ENCODE assay signal across 8 cellular contexts in genomic region chr5:119275146-119275872, GRCh38.
DNase-seq lines count a peak whose midpoint lies in the region; ATAC-seq and TF ChIP-seq lines count a peak whose summit lies in the region.
"Had no signal": no experiment of that assay in that cellular context is flagged by ENCODE, and none has a peak within 500 bp of the region (broad histone marks: within the 10 kb centered on the region; RNA-seq: fewer than 3 reads in every experiment).

No MANE protein-coding gene starts in this region.

- ATAC-seq in GM19023 (IDR thresholded peaks at IDR 0.05; ENCODE audit: unreplicated experiment) = peak; percentile 8
- peak; percentile 16 for ATAC-seq in HG02870 (IDR thresholded peaks at IDR 0.05; ENCODE audit: unreplicated experiment)
- peak; percentile 75 for ATAC-seq in foreskin keratinocyte
- no peak for ATAC-seq in heart left ventricle

- no peak overlapping the region for H3K4me3 ChIP-seq in heart left ventricle

- WGBS in heart left ventricle, 4 donors = 82 to 93% (median 87%) methylated on average over 6 of the region's 6 CpGs

- no peaks in the 10 kb centered on the region for H3K9me3 ChIP-seq in heart left ventricle

- no peaks in the 10 kb centered on the region for H3K36me3 ChIP-seq in heart left ventricle

- DNase-seq in OCI-M1 (lab: John Stamatoyannopoulos, UW) (peak; percentile 0), foreskin keratinocyte (peak; percentile 67 to 86), activated gamma-delta T cell treated with Interleukin-2 at 50 U/mL for 16 hours (no peak), GM13977 (ENCODE audit: low spot score) (no peak), heart left ventricle (no peak)

- in situ Hi-C loops in GM13977 (cut with MboI; ENCODE audit: low pct_unique_long_range_greater_than_20kb, low sequenced_read_pairs, unreplicated experiment) = no loop called here

- H3K27ac ChIP-seq in foreskin keratinocyte = peak overlapping the region; percentile 94
- peak overlapping the region in 2 of 12 donors; percentile 12 to 94 for H3K27ac ChIP-seq in heart left ventricle
- H3K27ac ChIP-seq: VCaP had no signal

- TF ChIP-seq CTCF in foreskin keratinocyte (conservative IDR thresholded peaks at IDR 0.05) = no peak
- no peak for TF ChIP-seq CTCF in GM13977 (IDR thresholded peaks at IDR 0.05; ENCODE audit: extremely low read depth, insufficient read depth, missing control alignments)
- TF ChIP-seq CTCF in heart left ventricle (IDR thresholded peaks at IDR 0.05) = no peak

- H3K27me3 ChIP-seq in foreskin keratinocyte (no peaks in the 10 kb centered on the region), heart left ventricle (no peaks in the 10 kb centered on the region)

- intact Hi-C loops in heart left ventricle (cut with DNase I) = no loop called here

- H3K4me1 ChIP-seq in foreskin keratinocyte = peaks cover 17% of the 10 kb centered on the region
- H3K4me1 ChIP-seq in heart left ventricle = peaks cover 0 to 76% (median 6%) of the 10 kb centered on the region in 12 donors

- TF ChIP-seq POLR2A in heart left ventricle (IDR thresholded peaks at IDR 0.05) = no peak

Comparison
In these comparisons a context has a peak if more than half of its experiments do, and no peak if none do; other contexts are left out.
1. ATAC-seq: peak in GM19023 (single experiment), HG02870 (single experiment) and foreskin keratinocyte (single experiment); none in heart left ventricle (0 of 4).
2. DNase-seq: peak in OCI-M1 (single experiment) and foreskin keratinocyte (2 of 2); none in activated gamma-delta T cell treated with Interleukin-2 at 50 U/mL for 16 hours (single experiment), GM13977 (single experiment) and heart left ventricle (0 of 5).